ENCODE assay signal across 2 cellular contexts in genomic region chr1:155910621-155911121, GRCh38.
A peak's percentile ranks its signal among the peaks of the same experiment; 100 is the strongest.
TF ChIP-seq lines count a peak whose summit lies in the region.

No MANE protein-coding gene starts in this region.

TF ChIP-seq in A549, 52 proteins besides CTCF, POLR2A, EP300 and RAD21:
- TF ChIP-seq GATA3 (IDR thresholded peaks at IDR 0.05; ENCODE audit: borderline replicate concordance): no peak
- peak; percentile 77 for TF ChIP-seq USF2 (IDR thresholded peaks at IDR 0.05)
- TF ChIP-seq HEYL (CRISPR knock-in tag; IDR thresholded peaks at IDR 0.05): no peak
- TF ChIP-seq HOXB5 (CRISPR knock-in tag; IDR thresholded peaks at IDR 0.05): no peak
- TF ChIP-seq JUN (IDR thresholded peaks at IDR 0.05): no peak
- TF ChIP-seq PHF8 (IDR thresholded peaks at IDR 0.05; ENCODE audit: borderline replicate concordance, low read depth): 0 out of 2 replicates have a peak, but pooled peaks have one; percentile 20
- TF ChIP-seq CEBPB (IDR thresholded peaks at IDR 0.05): no peak
- no peak for TF ChIP-seq SREBF2 (IDR thresholded peaks at IDR 0.05)
- no peak for TF ChIP-seq RCOR1 (IDR thresholded peaks at IDR 0.05; ENCODE audit: low read depth, low read length)

TF ChIP-seq in IMR-90, 13 proteins besides CTCF, POLR2A, EP300 and RAD21:
- TF ChIP-seq USF2 (IDR thresholded peaks at IDR 0.05; ENCODE audit: low read depth, low read length): peak; percentile 66
- TF ChIP-seq MXI1 (IDR thresholded peaks at IDR 0.05; ENCODE audit: borderline replicate concordance, low read depth, low read length): no peak
